Comparison of ENCODE assay signal across 8 cellular contexts in genomic region chr3:14143826-14144225, GRCh38. TPM values are rescaled to one million over a fixed set of nuclear protein-coding genes. Genes with fewer than 3 reads are reported as not detected.
DNase-seq lines count a peak whose midpoint lies in the region; ATAC-seq and TF ChIP-seq lines count a peak whose summit lies in the region.

No MANE protein-coding gene starts in this region.

- H3K27me3 Mint-ChIP-seq in T-helper 1 cell treated with Interleukin-12 subunit alpha and Interleukin-12 subunit beta and Interleukin-4 antibody, amounts not matched to agents 30 μg/mL and 1 μg/mL, for 36 hours (ENCODE audit: low read depth) = no peaks in the 10 kb centered on the region
- no peaks in the 10 kb centered on the region for H3K27me3 Mint-ChIP-seq in WTC11 (ENCODE audit: low read depth)

- H3K4me1 ChIP-seq in psoas muscle = peaks cover 33% of the 10 kb centered on the region

- intact Hi-C loops in psoas muscle (cut with DNase I) = loop anchor here in 1 of 2 donors (5.0 kb wide), 1 partner anchor 33 kb away; the partner anchor contains the start of genes LSM3 and XPC

- H3K27ac ChIP-seq in psoas muscle = peak overlapping the region; percentile 79

- 16 to 19% (median 17%) methylated on average over 3 of the region's 3 CpGs for WGBS in psoas muscle, 3 donors

- ATAC-seq in WTC11 (no peak), psoas muscle (peak; percentile 45 to 70 (median 64))

- CTCF ChIA-PET in WTC11 (lab: Charles Lee) = interaction anchor here (1.0 to 4.9 kb wide), 4 partner anchors 60 to 247 kb away, joined by 3 to 24 read pairs (median 12); no protein-coding TSS in a partner anchor

- no peak overlapping the region for H3K4me3 Mint-ChIP-seq in T-helper 1 cell treated with Interleukin-12 subunit alpha and Interleukin-12 subunit beta and Interleukin-4 antibody, amounts not matched to agents 30 μg/mL and 1 μg/mL, for 36 hours
- no peak overlapping the region for H3K4me3 Mint-ChIP-seq in WTC11

- peak overlapping the region; percentile 92 for H3K27ac Mint-ChIP-seq in T-helper 1 cell treated with Interleukin-12 subunit alpha and Interleukin-12 subunit beta and Interleukin-4 antibody, amounts not matched to agents 30 μg/mL and 1 μg/mL, for 36 hours
- H3K27ac Mint-ChIP-seq in WTC11 = no peak overlapping the region; the same call in 1 of the 2 replicates

- no peaks in the 10 kb centered on the region for H3K9me3 Mint-ChIP-seq in T-helper 1 cell treated with Interleukin-12 subunit alpha and Interleukin-12 subunit beta and Interleukin-4 antibody, amounts not matched to agents 30 μg/mL and 1 μg/mL, for 36 hours
- no peaks in the 10 kb centered on the region for H3K9me3 Mint-ChIP-seq in WTC11

- no peaks in the 10 kb centered on the region for H3K9me3 ChIP-seq in psoas muscle

- POLR2A ChIA-PET in WTC11 (lab: Charles Lee) = interaction anchor here (1.1 kb wide), 1 partner anchor 18 kb away, joined by 3 read pairs; no protein-coding TSS in a partner anchor

- H3K27me3 ChIP-seq in psoas muscle (ENCODE audit: insufficient read depth in 3 of 3, low read length in 2 of 3) = no peaks in the 10 kb centered on the region

- no peak for TF ChIP-seq CTCF in WTC11 (IDR thresholded peaks at IDR 0.05)
- TF ChIP-seq CTCF in psoas muscle (IDR thresholded peaks at IDR 0.05) = no peak

- no peak for DNase-seq in T-helper 1 cell
- DNase-seq in WTC11 (ENCODE audit: low spot score) = no peak
- DNase-seq in foreskin melanocyte = peak; percentile 91
- DNase-seq in psoas muscle = no peak
- DNase-seq in activated effector memory CD4-positive, alpha-beta T cell treated with anti-CD3 and anti-CD28 coated beads, Interleukin-2, amount 50 U/mL, for 16 hours = no peak
- no peak for DNase-seq in ecto neural progenitor cell (ENCODE audit: low spot score)
- no peak for DNase-seq in activated CD8-positive, alpha-beta memory T cell treated with anti-CD3 and anti-CD28 coated beads for 24 hours

- peaks cover 37% of the 10 kb centered on the region for H3K4me1 Mint-ChIP-seq in T-helper 1 cell treated with Interleukin-12 subunit alpha and Interleukin-12 subunit beta and Interleukin-4 antibody, amounts not matched to agents 30 μg/mL and 1 μg/mL, for 36 hours (ENCODE audit: low read depth)
- peaks cover 30% of the 10 kb centered on the region for H3K4me1 Mint-ChIP-seq in WTC11

- H3K36me3 Mint-ChIP-seq in T-helper 1 cell treated with Interleukin-12 subunit alpha and Interleukin-12 subunit beta and Interleukin-4 antibody, amounts not matched to agents 30 μg/mL and 1 μg/mL, for 36 hours (ENCODE audit: low read depth) = peaks cover 28% of the 10 kb centered on the region
- peaks cover 22% of the 10 kb centered on the region for H3K36me3 Mint-ChIP-seq in WTC11

- peaks cover 0 to 81% of the 10 kb centered on the region in 2 donors for H3K36me3 ChIP-seq in psoas muscle (ENCODE audit: insufficient read depth in 1 of 2, low read depth in 1 of 2)

- H3K4me3 ChIP-seq in psoas muscle = no peak overlapping the region

TF ChIP-seq in WTC11, 78 proteins besides CTCF, POLR2A, EP300 and RAD21:
- TF ChIP-seq CDX4 (CRISPR knock-in tag; IDR thresholded peaks at IDR 0.05; ENCODE audit: borderline replicate concordance) = 0 out of 2 replicates have a peak, but pooled peaks have one; percentile 18
- TF ChIP-seq ZNF416 (CRISPR knock-in tag; IDR thresholded peaks at IDR 0.05) = no peak

RNA-seq across cellular contexts. Expression of gene TMEM43, which starts 19.0 kb away (rescaled TPM):
- total RNA-seq in WTC11 (2021) = 23.9 to 27.7 TPM (median 24.1 TPM) in 3 replicates
- total RNA-seq in psoas muscle = 100 to 1,000 TPM in 1 of 4 donors, 10 to 100 TPM in 3; 28.2 to 107 (median 34.2) TPM
- polyA plus RNA-seq in psoas muscle = 10 to 100 TPM; 41.5 to 79.0 (median 48.5) TPM

RNA-seq across cellular contexts. Expression of gene CHCHD4, which starts 19.2 kb away (rescaled TPM):
- total RNA-seq in WTC11 (2021) = 20.9 to 27.5 TPM (median 21.4 TPM) in 3 replicates
- 10 to 100 TPM; 18.5 to 26.8 (median 19.5) TPM for total RNA-seq in psoas muscle
- polyA plus RNA-seq in psoas muscle = 10 to 100 TPM; 29.5 to 55.4 (median 38.0) TPM

RNA-seq across cellular contexts. Expression of gene XPC, which starts 34.6 kb away (rescaled TPM):
- total RNA-seq in WTC11 (2021) (31.7 to 34.9 TPM (median 32.6 TPM) in 3 replicates), psoas muscle (10 to 100 TPM; 15.1 to 19.5 (median 16.8) TPM)
- polyA plus RNA-seq in psoas muscle = 1 to 10 TPM; 5.3 to 8.4 (median 6.2) TPM

RNA-seq across cellular contexts. Expression of gene LSM3, which starts 34.8 kb away (rescaled TPM):
- total RNA-seq in WTC11 (2021) (17.7 to 21.4 TPM (median 17.8 TPM) in 3 replicates), psoas muscle (10 to 100 TPM; 11.1 to 14.9 (median 13.2) TPM)
- 10 to 100 TPM; 13.9 to 20.2 (median 17.7) TPM for polyA plus RNA-seq in psoas muscle
